In the genomic region with DNA sequence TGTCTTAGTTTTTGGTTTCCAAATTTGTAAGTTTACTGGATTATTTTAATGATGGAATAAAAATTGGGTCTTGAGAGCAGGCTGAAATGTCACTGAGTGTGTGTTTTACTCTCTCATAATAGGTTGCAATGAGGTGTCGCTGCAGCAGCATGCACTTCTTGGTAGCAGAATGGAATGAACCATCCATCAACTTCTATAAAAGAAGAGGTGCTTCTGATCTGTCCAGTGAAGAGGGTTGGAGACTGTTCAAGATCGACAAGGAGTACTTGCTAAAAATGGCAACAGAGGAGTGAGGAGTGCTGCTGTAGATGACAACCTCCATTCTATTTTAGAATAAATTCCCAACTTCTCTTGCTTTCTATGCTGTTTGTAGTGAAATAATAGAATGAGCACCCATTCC, we compare ENCODE assay signal across 11 cellular contexts. TPM values are rescaled to one million over a fixed set of nuclear protein-coding genes. Genes with fewer than 3 reads are reported as not detected.
DNase-seq lines count a peak whose midpoint lies in the region; ATAC-seq and TF ChIP-seq lines count a peak whose summit lies in the region.
"Had no signal": no experiment of that assay in that cellular context is flagged by ENCODE, and none has a peak within 500 bp of the region (broad histone marks: within the 10 kb centered on the region; RNA-seq: fewer than 3 reads in every experiment).

No MANE protein-coding gene starts in this region.

- peaks cover 17% of the 10 kb centered on the region for H3K79me2 ChIP-seq in Karpas-422 (ENCODE audit: low read length)
- H3K79me2 ChIP-seq in smooth muscle cell (ENCODE audit: low read depth): peaks cover 8% of the 10 kb centered on the region

- H4K20me1 ChIP-seq in Karpas-422 (ENCODE audit: insufficient read depth, low read depth, low read length): peaks cover 7% of the 10 kb centered on the region; the same call in 1 of the 2 replicates
- peaks cover 24% of the 10 kb centered on the region for H4K20me1 ChIP-seq in smooth muscle cell (ENCODE audit: low read depth)

- 92% methylated on average over 2 of the region's 2 CpGs for WGBS in smooth muscle cell (ENCODE audit: low lambda C conversion rate)

- H3K27ac Mint-ChIP-seq in activated naive CD8-positive, alpha-beta T cell: peak overlapping the region; percentile 58

- H3K27ac ChIP-seq in Karpas-422 (ENCODE audit: low read length) (no peak overlapping the region), smooth muscle cell (ENCODE audit: low read depth) (peak overlapping the region; percentile 98)

- H3K27me3 Mint-ChIP-seq in activated naive CD8-positive, alpha-beta T cell: no peaks in the 10 kb centered on the region

- H2AFZ ChIP-seq in Karpas-422 (ENCODE audit: low read length) (no peak overlapping the region), smooth muscle cell (ENCODE audit: low read depth) (no peak overlapping the region)

- peaks cover 22% of the 10 kb centered on the region for H3K4me1 ChIP-seq in Karpas-422 (ENCODE audit: low read length)
- peaks cover 5% of the 10 kb centered on the region for H3K4me1 ChIP-seq in smooth muscle cell (ENCODE audit: low read depth)

- DNase-seq in Karpas-422: no peak
- no peak for DNase-seq in left ventricle myocardium superior
- no peak for DNase-seq in smooth muscle cell (lab: John Stamatoyannopoulos, UW; ENCODE audit: unreplicated experiment)
- no peak for DNase-seq in NCI-H2107 treated with DMSO at 0.1 percent for 48 hours (lab: John Stamatoyannopoulos, UW; ENCODE audit: unreplicated experiment)
- DNase-seq in CD1c-positive myeloid dendritic cell (ENCODE audit: extremely low spot score): no peak
- DNase-seq: activated CD4-positive, alpha-beta T cell treated with anti-CD3 and anti-CD28 coated beads, Interleukin-2, amount 50 U/mL, for 1 hour; Kasumi-1; substantia nigra had no signal

- peak; percentile 58 for ATAC-seq in left ventricle myocardium superior
- no peak for ATAC-seq in GM19463 (IDR thresholded peaks at IDR 0.05; ENCODE audit: unreplicated experiment)
- no peak for ATAC-seq in GM21381 (IDR thresholded peaks at IDR 0.05; ENCODE audit: unreplicated experiment)

- H3K4me1 Mint-ChIP-seq in activated naive CD8-positive, alpha-beta T cell (ENCODE audit: low read depth): peaks cover 38% of the 10 kb centered on the region

- H3K9me2 ChIP-seq in Karpas-422 (replicated peaks; ENCODE audit: insufficient read depth, low read length): no peaks in the 10 kb centered on the region

- H3K36me3 ChIP-seq in Karpas-422 (ENCODE audit: insufficient read depth, low read length) (peaks cover 23% of the 10 kb centered on the region), smooth muscle cell (ENCODE audit: low read depth) (peaks cover 4% of the 10 kb centered on the region)

- intact Hi-C loops in left ventricle myocardium superior (cut with micrococcal nuclease): loop anchor here (10.0 kb wide), 1 partner anchor 239 kb away; the partner anchor contains the start of gene KLHL15

- H3K4me2 ChIP-seq in Karpas-422 (ENCODE audit: low read depth, low read length, poor library complexity, severe bottlenecking) (peak overlapping the region; percentile 79), smooth muscle cell (peak overlapping the region; percentile 87)

- no peaks in the 10 kb centered on the region for H3K9me3 Mint-ChIP-seq in activated naive CD8-positive, alpha-beta T cell (ENCODE audit: low read depth)

- TF ChIP-seq CTCF in smooth muscle cell (IDR thresholded peaks at IDR 0.05; ENCODE audit: borderline replicate concordance, insufficient read depth, poor library complexity, severe bottlenecking): no peak

- H3F3A ChIP-seq in smooth muscle cell (ENCODE audit: low read depth): peaks cover 15% of the 10 kb centered on the region

- peaks cover 4% of the 10 kb centered on the region for H3K36me3 Mint-ChIP-seq in activated naive CD8-positive, alpha-beta T cell

- H3K9ac ChIP-seq in Karpas-422 (ENCODE audit: low read length): no peak overlapping the region
- H3K9ac ChIP-seq in smooth muscle cell (ENCODE audit: low read depth): no peak overlapping the region

- H3K9me3 ChIP-seq in Karpas-422 (ENCODE audit: low read length): no peaks in the 10 kb centered on the region
- H3K9me3 ChIP-seq in smooth muscle cell (replicated peaks; ENCODE audit: low read depth): no peaks in the 10 kb centered on the region

- H3K27me3 ChIP-seq in Karpas-422 (ENCODE audit: low read length): no peaks in the 10 kb centered on the region
- no peaks in the 10 kb centered on the region for H3K27me3 ChIP-seq in smooth muscle cell (ENCODE audit: low read depth)

- peak overlapping the region; percentile 94 for H3K4me3 Mint-ChIP-seq in activated naive CD8-positive, alpha-beta T cell

- no peak overlapping the region; the same call in 1 of the 2 replicates for H3K4me3 ChIP-seq in Karpas-422 (ENCODE audit: low read length)
- H3K4me3 ChIP-seq in smooth muscle cell: peak overlapping the region; percentile 82

RNA-seq across cellular contexts. Expression of gene SAT1, which starts 2.6 kb away (rescaled TPM):
- 230 and 256 TPM in 2 replicates for total RNA-seq in Karpas-422 (2014; rRNA removed; shearing (Covaris generic); ENCODE audit: low replicate concordance)
- total RNA-seq in left ventricle myocardium superior (145 TPM), smooth muscle cell (683 and 777 TPM in 2 replicates)
- 399 and 781 TPM in 2 replicates for polyA plus RNA-seq in smooth muscle cell

RNA-seq across cellular contexts. Expression of gene ACOT9, which starts 42.5 kb away (rescaled TPM):
- total RNA-seq in Karpas-422 (2014; rRNA removed; shearing (Covaris generic); ENCODE audit: low replicate concordance): 24.6 and 27.8 TPM in 2 replicates
- 41.8 TPM for total RNA-seq in left ventricle myocardium superior
- 60.8 and 73.2 TPM in 2 replicates for total RNA-seq in smooth muscle cell
- polyA plus RNA-seq in smooth muscle cell: 55.4 and 57.4 TPM in 2 replicates
